Comparison of ENCODE assay signal across 10 cellular contexts in genomic region chr2:172836386-172837200, GRCh38.
DNase-seq lines count a peak whose midpoint lies in the region; ATAC-seq and TF ChIP-seq lines count a peak whose summit lies in the region.
"Had no signal": no experiment of that assay in that cellular context is flagged by ENCODE, and none has a peak within 500 bp of the region (broad histone marks: within the 10 kb centered on the region; RNA-seq: fewer than 3 reads in every experiment).

No MANE protein-coding gene starts in this region.

- H3K9me3 ChIP-seq in adipocyte (ENCODE audit: control insufficient read depth, low read length) = no peaks in the 10 kb centered on the region
- H3K9me3 ChIP-seq: pancreas had no signal

- ATAC-seq in HG02610 (IDR thresholded peaks at IDR 0.05; ENCODE audit: unreplicated experiment) = no peak

- H3K36me3 Mint-ChIP-seq in activated CD4-positive, alpha-beta memory T cell treated with anti-CD3 and anti-CD28 coated beads for 36 hours = no peaks in the 10 kb centered on the region

- no peak overlapping the region for H3K4me3 Mint-ChIP-seq in activated CD4-positive, alpha-beta memory T cell treated with anti-CD3 and anti-CD28 coated beads for 36 hours
- H3K4me3 Mint-ChIP-seq: dendritic cell treated with granulocyte-macrophage colony-stimulating factor and Interleukin-4, amounts not matched to agents 40 ng/mL and 50 ng/mL, for 4 days had no signal

- no peaks in the 10 kb centered on the region for H3K36me3 ChIP-seq in adipocyte (ENCODE audit: control insufficient read depth, insufficient read depth, low read length, severe bottlenecking)
- H3K36me3 ChIP-seq: pancreas had no signal

- POLR2A ChIA-PET in activated CD4-positive, alpha-beta memory T cell treated with anti-CD3 and anti-CD28 coated beads for 36 hours (lab: Charles Lee) = no interaction called here

- no peak overlapping the region for H3K9ac ChIP-seq in adipocyte (ENCODE audit: low read length)

- CTCF ChIA-PET in activated CD4-positive, alpha-beta memory T cell treated with anti-CD3 and anti-CD28 coated beads for 36 hours (lab: Charles Lee) = no interaction called here

- intact Hi-C loops in activated CD4-positive, alpha-beta memory T cell treated with anti-CD3 and anti-CD28 coated beads for 36 hours (cut with micrococcal nuclease) = no loop called here

- H3K4me1 Mint-ChIP-seq in activated CD4-positive, alpha-beta memory T cell treated with anti-CD3 and anti-CD28 coated beads for 36 hours (ENCODE audit: low read depth) = no peaks in the 10 kb centered on the region

- peaks cover 14% of the 10 kb centered on the region for H3K27me3 Mint-ChIP-seq in activated CD4-positive, alpha-beta memory T cell treated with anti-CD3 and anti-CD28 coated beads for 36 hours

- no peaks in the 10 kb centered on the region for H3K9me3 Mint-ChIP-seq in activated CD4-positive, alpha-beta memory T cell treated with anti-CD3 and anti-CD28 coated beads for 36 hours
- H3K9me3 Mint-ChIP-seq: dendritic cell treated with granulocyte-macrophage colony-stimulating factor and Interleukin-4, amounts not matched to agents 40 ng/mL and 50 ng/mL, for 4 days had no signal

- DNase-seq in AG10803 (ENCODE audit: low read depth) (peak; percentile 53), HT-29 (ENCODE audit: low spot score) (peak; percentile 42), adipocyte (ENCODE audit: low read depth) (peak; percentile 15), kidney glomerular epithelial cell (lab: John Stamatoyannopoulos, UW) (peak; percentile 59), superior temporal gyrus (ENCODE audit: extremely low spot score) (no peak), NCI-H2171 treated with DMSO at 0.1 percent for 48 hours (lab: John Stamatoyannopoulos, UW) (no peak)
- DNase-seq in activated CD4-positive, alpha-beta memory T cell treated with anti-CD3 and anti-CD28 coated beads for 36 hours = no peak
- DNase-seq: pancreas had no signal

- H3K27ac Mint-ChIP-seq in activated CD4-positive, alpha-beta memory T cell treated with anti-CD3 and anti-CD28 coated beads for 36 hours = no peak overlapping the region
- H3K27ac Mint-ChIP-seq: dendritic cell treated with granulocyte-macrophage colony-stimulating factor and Interleukin-4, amounts not matched to agents 40 ng/mL and 50 ng/mL, for 4 days had no signal

- peaks cover 11% of the 10 kb centered on the region for H3K4me1 ChIP-seq in adipocyte (ENCODE audit: control insufficient read depth, insufficient read depth, low read length)
- H3K4me1 ChIP-seq: pancreas had no signal

- no peak for TF ChIP-seq CTCF in AG10803 (conservative IDR thresholded peaks at IDR 0.05; ENCODE audit: low read length)

- H3K27me3 ChIP-seq in adipocyte (replicated peaks; ENCODE audit: control insufficient read depth, insufficient read depth, low read length) = no peaks in the 10 kb centered on the region
- H3K27me3 ChIP-seq: pancreas had no signal

- no peak overlapping the region for H3K4me3 ChIP-seq in AG10803 (ENCODE audit: low read length)
- no peak overlapping the region for H3K4me3 ChIP-seq in adipocyte (ENCODE audit: low read length)
- H3K4me3 ChIP-seq: pancreas had no signal

Comparison
In these comparisons a context has a peak if more than half of its experiments do, and no peak if none do; other contexts are left out.
1. DNase-seq: peak in AG10803 (single experiment), HT-29 (single experiment), adipocyte (single experiment) and kidney glomerular epithelial cell (single experiment); none in activated CD4-positive, alpha-beta memory T cell treated with anti-CD3 and anti-CD28 coated beads for 36 hours (single experiment), superior temporal gyrus (single experiment) and NCI-H2171 treated with DMSO at 0.1 percent for 48 hours (single experiment).